Comparison of ENCODE assay signal across 8 cellular contexts in the genomic region with DNA sequence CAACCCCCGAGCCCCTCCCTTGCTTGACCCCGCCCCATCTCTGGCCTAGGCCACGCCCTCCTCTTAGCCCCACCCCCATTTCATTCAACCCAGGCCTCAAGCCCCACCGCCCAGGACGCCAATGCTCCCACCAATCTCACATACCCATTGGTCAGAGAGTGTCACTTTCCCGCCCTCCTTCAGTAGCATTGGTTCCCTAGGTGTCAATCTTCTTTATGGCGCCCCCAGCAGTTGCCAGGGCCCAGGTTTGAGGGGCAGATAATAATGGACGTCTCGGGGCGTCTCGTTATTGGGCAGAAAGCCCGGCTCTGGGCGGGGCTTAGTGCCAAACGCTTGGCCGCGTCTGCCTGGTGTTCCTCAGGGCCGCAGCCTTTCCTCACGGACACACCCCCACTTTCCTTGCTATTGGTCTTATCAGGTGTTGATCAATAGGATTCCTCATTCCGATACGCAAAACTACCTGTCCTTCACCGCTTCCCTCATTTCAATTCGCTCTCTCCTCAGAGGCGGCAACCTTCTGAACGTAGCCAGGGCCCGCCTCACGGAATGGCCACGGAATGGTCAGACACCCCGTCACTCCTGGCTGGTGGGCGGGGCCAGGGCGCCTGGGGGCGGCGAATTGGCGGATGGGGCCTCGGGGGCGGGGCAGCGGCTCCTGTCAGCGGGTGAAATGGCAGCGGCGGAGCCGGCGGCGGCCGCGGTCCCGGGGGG. TPM values are rescaled to one million over a fixed set of nuclear protein-coding genes. Genes with fewer than 3 reads are reported as not detected.
DNase-seq lines count a peak whose midpoint lies in the region; ATAC-seq and TF ChIP-seq lines count a peak whose summit lies in the region.

A gene (plus strand): TSS at position 658 of the 711 bp plus-strand sequence. CDS start 16,325 bp downstream, outside the sequence.

- no peaks in the 10 kb centered on the region for H3K27me3 ChIP-seq in colonic mucosa

- peak within 1 kb of the TSS; percentile 57 for H3K4me3 ChIP-seq in colonic mucosa

- ATAC-seq in HG03457 (IDR thresholded peaks at IDR 0.05; ENCODE audit: unreplicated experiment): peak; percentile 77

- H3K9me3 ChIP-seq in colonic mucosa: no peaks in the 10 kb centered on the region

- no peaks in the 10 kb centered on the region for H3K4me1 ChIP-seq in colonic mucosa

- peak within 1 kb of the TSS; percentile 46 to 59 for H3K9ac ChIP-seq in colonic mucosa (ENCODE audit: low read depth in 2 of 2, low read length in 2 of 2)

- H3K36me3 ChIP-seq in colonic mucosa: no peaks in the 10 kb centered on the region

- intact Hi-C loops in colonic mucosa (cut with DNase I): no loop called here

- H3K27ac ChIP-seq in colonic mucosa: no peak within 1 kb of the TSS

- TF ChIP-seq CTCF in colonic mucosa (IDR thresholded peaks at IDR 0.05): no peak

- peak; percentile 100 for DNase-seq in Ammon's horn (ENCODE audit: low spot score)
- peak; percentile 99 for DNase-seq in GM19240 (ENCODE audit: insufficient read length, low spot score)
- DNase-seq in NCI-H524 (lab: John Stamatoyannopoulos, UW): peak; percentile 100
- peak; percentile 99 for DNase-seq in activated CD4-positive, alpha-beta T cell treated with anti-CD3 and anti-CD28 coated beads for 48 hours
- DNase-seq in colonic mucosa: peak; percentile 99
- peak; percentile 100 for DNase-seq in kidney tubule cell (ENCODE audit: low spot score)
- peak; percentile 98 to 100 for DNase-seq in stimulated activated CD4-positive, alpha-beta T cell treated with anti-CD3 and anti-CD28 coated beads, Interleukin-1b, Interleukin-23, amount 100 ng/mL, for 1 hour (ENCODE audit: low read depth in 2 of 2)

RNA-seq across cellular contexts. Expression of the gene that starts here (rescaled TPM):
- 10 to 100 TPM; 10.6 to 12.0 TPM for total RNA-seq in colonic mucosa
